In the genomic region with DNA sequence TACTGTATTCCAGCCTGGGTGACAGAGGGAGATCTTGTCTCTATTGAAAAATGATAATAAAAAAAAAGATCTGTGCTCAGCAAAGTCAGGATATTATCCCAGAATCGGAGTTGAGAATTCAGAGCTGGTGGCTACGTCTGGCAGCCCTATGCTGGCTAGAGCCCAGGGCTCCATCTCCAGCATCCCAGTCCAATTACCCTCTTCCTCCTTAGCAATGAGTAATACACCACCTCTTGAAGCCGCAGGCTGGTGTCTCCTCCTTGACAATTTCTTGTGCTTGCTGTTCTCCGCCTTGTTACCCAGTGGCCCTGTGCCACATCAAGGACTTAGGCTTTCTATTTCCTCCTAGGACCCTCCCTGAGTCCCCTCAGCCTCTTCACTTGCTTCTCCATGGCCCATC, we compare ENCODE assay signal across 15 cellular contexts.
"Had no signal": no experiment of that assay in that cellular context is flagged by ENCODE, and none has a peak within 500 bp of the region (broad histone marks: within the 10 kb centered on the region; RNA-seq: fewer than 3 reads in every experiment).

No MANE protein-coding gene starts in this region.

- H3K4me1 ChIP-seq: breast epithelium, left lung, tibial artery had no signal

- H3K4me3 ChIP-seq: breast epithelium, left lung, tibial artery had no signal

- H3K36me3 Mint-ChIP-seq: naive B cell; stimulated activated naive B cell treated with anti-CD40 and anti-IgM and Interleukin-4, amounts not matched to agents 10 μg/mL and 1 μg/mL and 100 μg/mL, for 72 hours had no signal

- H3K4me1 Mint-ChIP-seq: naive B cell; stimulated activated naive B cell treated with anti-CD40 and anti-IgM and Interleukin-4, amounts not matched to agents 10 μg/mL and 1 μg/mL and 100 μg/mL, for 72 hours had no signal

- H3K4me3 Mint-ChIP-seq: activated CD4-positive, alpha-beta T cell treated with anti-CD3 and anti-CD28 coated beads, Interleukin-2, amount 10 ng/mL, durations not matched to agents 7 days and 5 days; effector memory CD8-positive, alpha-beta T cell; naive B cell; stimulated activated naive B cell treated with anti-CD40 and anti-IgM and Interleukin-4, amounts not matched to agents 10 μg/mL and 1 μg/mL and 100 μg/mL, for 72 hours had no signal

- DNase-seq: activated CD4-positive, alpha-beta T cell treated with anti-CD3 and anti-CD28 coated beads, Interleukin-2, amount 10 ng/mL, durations not matched to agents 7 days and 5 days; activated CD8-positive, alpha-beta memory T cell treated with anti-CD3 and anti-CD28 coated beads, Interleukin-2, amount 50 U/mL, for 48 hours; aorta; dermis blood vessel endothelial cell; effector memory CD8-positive, alpha-beta T cell; left lung; mammary epithelial cell; naive B cell; posterior cingulate gyrus; stimulated activated CD4-positive, alpha-beta T cell treated with anti-CD3 and anti-CD28 coated beads, Interleukin-2, amount 100 ng/mL, for 48 hours; stimulated activated naive B cell treated with anti-CD40 and anti-IgM and Interleukin-4, amounts not matched to agents 10 μg/mL and 1 μg/mL and 100 μg/mL, for 72 hours; tibial artery had no signal

- H3K27ac ChIP-seq: breast epithelium, epithelial cell of prostate, left lung, neutrophil, tibial artery had no signal

- H3K27ac Mint-ChIP-seq: activated CD4-positive, alpha-beta T cell treated with anti-CD3 and anti-CD28 coated beads, Interleukin-2, amount 10 ng/mL, durations not matched to agents 7 days and 5 days; effector memory CD8-positive, alpha-beta T cell; naive B cell; stimulated activated naive B cell treated with anti-CD40 and anti-IgM and Interleukin-4, amounts not matched to agents 10 μg/mL and 1 μg/mL and 100 μg/mL, for 72 hours had no signal

- H3K9me3 ChIP-seq: breast epithelium, left lung, neutrophil, tibial artery had no signal

- H3K9me3 Mint-ChIP-seq: activated CD4-positive, alpha-beta T cell treated with anti-CD3 and anti-CD28 coated beads, Interleukin-2, amount 10 ng/mL, durations not matched to agents 7 days and 5 days; effector memory CD8-positive, alpha-beta T cell; naive B cell; stimulated activated naive B cell treated with anti-CD40 and anti-IgM and Interleukin-4, amounts not matched to agents 10 μg/mL and 1 μg/mL and 100 μg/mL, for 72 hours had no signal

- H3K36me3 ChIP-seq: breast epithelium, left lung, neutrophil, tibial artery had no signal

- H3K27me3 ChIP-seq: breast epithelium, left lung, neutrophil, tibial artery had no signal
